Comparison of ENCODE assay signal across 10 cellular contexts in genomic region chr6:25175656-25176055, GRCh38.
DNase-seq lines count a peak whose midpoint lies in the region; ATAC-seq and TF ChIP-seq lines count a peak whose summit lies in the region.
"Had no signal": no experiment of that assay in that cellular context is flagged by ENCODE, and none has a peak within 500 bp of the region (broad histone marks: within the 10 kb centered on the region; RNA-seq: fewer than 3 reads in every experiment).

No MANE protein-coding gene starts in this region.

- H2BK5ac ChIP-seq in mesendoderm (ENCODE audit: low read length), result no peak overlapping the region

- peak overlapping the region; percentile 76 for H4K8ac ChIP-seq in mesendoderm (ENCODE audit: low read depth, low read length)

- H3K4ac ChIP-seq in mesendoderm (ENCODE audit: low read depth, low read length), result no peak overlapping the region

- H3K4me3 ChIP-seq in GM12865 (ENCODE audit: low read depth, low read length) (no peak overlapping the region), mesendoderm (ENCODE audit: low read length) (no peak overlapping the region)

- peak; percentile 9 for DNase-seq in GM12865 (ENCODE audit: low read depth)
- DNase-seq in M059J (ENCODE audit: low read depth), result peak; percentile 62
- no peak for DNase-seq in activated T-helper 2 cell treated with anti-CD3 and anti-CD28 coated beads, Interferon-gamma antibody, Interleukin-2, Interleukin-4, amounts not matched to agents 10 μg/mL and 5 μg/mL and 100 μg/mL, durations not matched to agents 14 hours and 24 hours and 36 hours (ENCODE audit: low spot score)
- peak; percentile 23 for DNase-seq in mesendoderm
- no peak for DNase-seq in nucleus accumbens (lab: John Stamatoyannopoulos, UW)
- no peak for DNase-seq in cerebellar cortex (ENCODE audit: low spot score)
- DNase-seq: activated effector memory CD4-positive, alpha-beta T cell treated with Interleukin-2 at 50 U/mL for 16 hours; CD4-positive, CD25-positive, alpha-beta regulatory T cell had no signal

- H3K27me3 ChIP-seq in mesendoderm (ENCODE audit: insufficient read depth, low read length, poor library complexity), result no peaks in the 10 kb centered on the region

- H3K36me3 Mint-ChIP-seq in activated T-helper 2 cell treated with anti-CD3 and anti-CD28 coated beads, Interferon-gamma antibody, Interleukin-2, Interleukin-4, amounts not matched to agents 10 μg/mL and 5 μg/mL and 100 μg/mL, durations not matched to agents 14 hours and 24 hours and 36 hours (ENCODE audit: low read depth), result peaks cover 4% of the 10 kb centered on the region
- H3K36me3 Mint-ChIP-seq: CD4-positive, CD25-positive, alpha-beta regulatory T cell had no signal

- TF ChIP-seq CTCF in GM12865 (IDR thresholded peaks at IDR 0.05; ENCODE audit: insufficient read depth, low read depth, low read length, missing control alignments), result no peak

- H3K4me2 ChIP-seq in mesendoderm (ENCODE audit: low read length), result no peak overlapping the region
- H3K4me2 ChIP-seq: KMS-11 had no signal

- H3K18ac ChIP-seq in mesendoderm (ENCODE audit: low read length), result no peak overlapping the region

- peak overlapping the region; percentile 50 for H3K27ac Mint-ChIP-seq in activated T-helper 2 cell treated with anti-CD3 and anti-CD28 coated beads, Interferon-gamma antibody, Interleukin-2, Interleukin-4, amounts not matched to agents 10 μg/mL and 5 μg/mL and 100 μg/mL, durations not matched to agents 14 hours and 24 hours and 36 hours
- H3K27ac Mint-ChIP-seq: CD4-positive, CD25-positive, alpha-beta regulatory T cell had no signal

- no peaks in the 10 kb centered on the region for H3K79me1 ChIP-seq in mesendoderm (ENCODE audit: low read length)

- no peak overlapping the region for H2BK15ac ChIP-seq in mesendoderm (replicated peaks; ENCODE audit: low read depth)

- no peak overlapping the region for H3K23ac ChIP-seq in mesendoderm (ENCODE audit: low read length)

- H3K27me3 Mint-ChIP-seq in activated T-helper 2 cell treated with anti-CD3 and anti-CD28 coated beads, Interferon-gamma antibody, Interleukin-2, Interleukin-4, amounts not matched to agents 10 μg/mL and 5 μg/mL and 100 μg/mL, durations not matched to agents 14 hours and 24 hours and 36 hours (ENCODE audit: low read depth), result no peaks in the 10 kb centered on the region

- H2BK120ac ChIP-seq in mesendoderm (ENCODE audit: low read depth, low read length), result no peak overlapping the region

- H3K56ac ChIP-seq in mesendoderm (ENCODE audit: low read length), result no peak overlapping the region

- intact Hi-C loops in activated T-helper 2 cell treated with anti-CD3 and anti-CD28 coated beads, Interferon-gamma antibody, Interleukin-2, Interleukin-4, amounts not matched to agents 10 μg/mL and 5 μg/mL and 100 μg/mL, durations not matched to agents 14 hours and 24 hours and 36 hours (cut with micrococcal nuclease), result loop anchor here (2.0 to 10.0 kb wide), 4 partner anchors 57 to 241 kb away; partner anchors contain the start of gene RIPOR2

- no peak overlapping the region for H3K27ac ChIP-seq in mesendoderm (ENCODE audit: low read depth, low read length)
- H3K27ac ChIP-seq: KMS-11 had no signal

- ATAC-seq in HG03108 (IDR thresholded peaks at IDR 0.05; ENCODE audit: unreplicated experiment), result no peak

- H2AK5ac ChIP-seq in mesendoderm (ENCODE audit: low read length), result no peak overlapping the region

- no peaks in the 10 kb centered on the region for H3K4me1 ChIP-seq in mesendoderm (ENCODE audit: control insufficient read depth, low read depth, low read length)

- H3K4me1 Mint-ChIP-seq in activated T-helper 2 cell treated with anti-CD3 and anti-CD28 coated beads, Interferon-gamma antibody, Interleukin-2, Interleukin-4, amounts not matched to agents 10 μg/mL and 5 μg/mL and 100 μg/mL, durations not matched to agents 14 hours and 24 hours and 36 hours (ENCODE audit: low read depth), result peaks cover 80% of the 10 kb centered on the region

- no peaks in the 10 kb centered on the region for H3K9me3 Mint-ChIP-seq in activated T-helper 2 cell treated with anti-CD3 and anti-CD28 coated beads, Interferon-gamma antibody, Interleukin-2, Interleukin-4, amounts not matched to agents 10 μg/mL and 5 μg/mL and 100 μg/mL, durations not matched to agents 14 hours and 24 hours and 36 hours
- H3K9me3 Mint-ChIP-seq: CD4-positive, CD25-positive, alpha-beta regulatory T cell had no signal

- H3K36me3 ChIP-seq in mesendoderm (ENCODE audit: control insufficient read depth, insufficient read depth, low read length), result no peaks in the 10 kb centered on the region

- H3K79me2 ChIP-seq in mesendoderm (ENCODE audit: control insufficient read depth, insufficient read depth, low read length), result no peaks in the 10 kb centered on the region

- no peak overlapping the region for H3K4me3 Mint-ChIP-seq in activated T-helper 2 cell treated with anti-CD3 and anti-CD28 coated beads, Interferon-gamma antibody, Interleukin-2, Interleukin-4, amounts not matched to agents 10 μg/mL and 5 μg/mL and 100 μg/mL, durations not matched to agents 14 hours and 24 hours and 36 hours (ENCODE audit: low read depth)
- H3K4me3 Mint-ChIP-seq: CD4-positive, CD25-positive, alpha-beta regulatory T cell had no signal

- WGBS in mesendoderm (ENCODE audit: extremely low coverage, insufficient coverage, low lambda C conversion rate), result no CpG with 5 or more reads among the region's 2 CpGs

- no peak overlapping the region for H4K5ac ChIP-seq in mesendoderm (ENCODE audit: low read length)

- no peak overlapping the region for H3K9ac ChIP-seq in mesendoderm (ENCODE audit: low read length)
- H3K9ac ChIP-seq: KMS-11 had no signal

Comparison
In these comparisons a context has a peak if more than half of its experiments do, and no peak if none do; other contexts are left out.
1. DNase-seq: peak in GM12865 (single experiment), M059J (single experiment) and mesendoderm (single experiment); none in activated T-helper 2 cell treated with anti-CD3 and anti-CD28 coated beads, Interferon-gamma antibody, Interleukin-2, Interleukin-4, amounts not matched to agents 10 μg/mL and 5 μg/mL and 100 μg/mL, durations not matched to agents 14 hours and 24 hours and 36 hours (single experiment), nucleus accumbens (0 of 56) and cerebellar cortex (single experiment).